In the genomic region with DNA sequence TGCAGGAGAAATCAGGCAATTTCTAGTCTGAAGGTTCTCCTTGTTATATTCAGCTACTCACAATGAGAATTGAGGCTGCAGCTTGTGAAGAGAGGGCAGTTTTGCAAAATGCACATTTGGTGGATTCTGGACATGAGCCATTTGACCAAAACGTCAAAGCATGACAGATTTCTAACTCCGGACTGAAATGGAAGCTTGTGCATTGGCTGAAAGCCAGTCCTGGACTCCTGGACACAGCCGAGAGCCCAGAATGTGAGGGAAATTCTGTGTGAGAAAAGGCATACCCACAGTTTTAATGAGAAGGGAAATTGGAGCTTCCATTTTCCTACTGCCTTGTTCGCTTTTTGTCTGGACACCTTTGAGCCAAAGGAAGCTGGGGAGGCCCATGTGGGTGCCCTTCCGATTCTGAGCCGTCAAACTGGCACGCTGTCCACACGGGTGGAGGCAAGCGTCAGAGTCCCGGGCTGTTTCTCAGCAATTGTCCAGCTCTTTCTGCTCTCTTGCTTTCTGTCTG, we compare ENCODE assay signal across 1 cellular context.
TF ChIP-seq lines count a peak whose summit lies in the region.

No MANE protein-coding gene starts in this region.

TF ChIP-seq in liver, 16 proteins besides CTCF, POLR2A, EP300 and RAD21 (continued from another document):
- TF ChIP-seq FOXA2 (IDR thresholded peaks at IDR 0.05) (no peak), YY1 (IDR thresholded peaks at IDR 0.05) (peak; percentile 58), FOXA1 (IDR thresholded peaks at IDR 0.05) (no peak), JUND (IDR thresholded peaks at IDR 0.05) (no peak), HNF4G (IDR thresholded peaks at IDR 0.05) (no peak), GABPA (IDR thresholded peaks at IDR 0.05 in 1 of 2, conservative IDR thresholded peaks at IDR 0.05 in 1 of 2) (no peak), HNF4A (conservative IDR thresholded peaks at IDR 0.05) (peak in 1 of 2 donors; percentile 8), NR2F2 (IDR thresholded peaks at IDR 0.05) (peak; percentile 18), EGR1 (IDR thresholded peaks at IDR 0.05; ENCODE audit: low read depth in 2 of 2) (no peak)
- TF ChIP-seq, protein P1, sequence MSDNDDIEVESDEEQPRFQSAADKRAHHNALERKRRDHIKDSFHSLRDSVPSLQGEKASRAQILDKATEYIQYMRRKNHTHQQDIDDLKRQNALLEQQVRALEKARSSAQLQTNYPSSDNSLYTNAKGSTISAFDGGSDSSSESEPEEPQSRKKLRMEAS (IDR thresholded peaks at IDR 0.05): peak; percentile 70
